Comparison of ENCODE assay signal across 1 cellular context in the genomic region with DNA sequence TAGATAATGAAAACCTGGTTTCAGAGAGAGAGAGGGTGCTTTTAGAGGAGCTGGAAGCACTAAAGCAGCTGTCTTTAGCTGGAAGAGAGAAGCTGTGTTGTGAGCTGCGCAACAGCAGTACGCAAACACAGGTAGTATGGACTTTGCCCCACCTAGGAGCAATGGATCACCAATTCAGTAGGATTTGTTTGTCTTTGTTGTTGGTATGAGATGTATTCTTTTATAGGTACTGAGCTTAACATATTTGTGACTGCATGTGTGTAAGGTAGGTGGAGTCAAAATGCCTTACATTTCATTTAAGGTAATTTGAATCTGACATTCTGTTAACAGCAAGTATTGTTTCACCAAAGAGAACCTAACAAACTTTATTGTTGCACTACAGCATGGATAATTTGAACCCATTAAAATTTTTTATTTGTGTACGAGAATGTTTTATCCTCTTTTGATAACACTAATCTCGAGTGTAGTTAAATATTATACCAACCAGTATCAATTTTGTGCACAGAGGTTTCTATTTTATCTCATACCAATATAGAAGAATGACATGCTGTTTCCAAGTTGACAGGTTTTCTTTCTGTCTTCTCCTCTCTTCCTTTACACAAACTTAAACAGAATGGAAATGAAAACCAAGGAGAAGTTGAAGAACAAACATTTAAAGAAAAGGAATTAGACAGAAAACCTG.
TF ChIP-seq lines count a peak whose summit lies in the region.

No MANE protein-coding gene starts in this region.

TF ChIP-seq in HepG2, 621 proteins besides CTCF, POLR2A, EP300 and RAD21 (continued from another document and continues in another):
- TF ChIP-seq, protein P1, sequence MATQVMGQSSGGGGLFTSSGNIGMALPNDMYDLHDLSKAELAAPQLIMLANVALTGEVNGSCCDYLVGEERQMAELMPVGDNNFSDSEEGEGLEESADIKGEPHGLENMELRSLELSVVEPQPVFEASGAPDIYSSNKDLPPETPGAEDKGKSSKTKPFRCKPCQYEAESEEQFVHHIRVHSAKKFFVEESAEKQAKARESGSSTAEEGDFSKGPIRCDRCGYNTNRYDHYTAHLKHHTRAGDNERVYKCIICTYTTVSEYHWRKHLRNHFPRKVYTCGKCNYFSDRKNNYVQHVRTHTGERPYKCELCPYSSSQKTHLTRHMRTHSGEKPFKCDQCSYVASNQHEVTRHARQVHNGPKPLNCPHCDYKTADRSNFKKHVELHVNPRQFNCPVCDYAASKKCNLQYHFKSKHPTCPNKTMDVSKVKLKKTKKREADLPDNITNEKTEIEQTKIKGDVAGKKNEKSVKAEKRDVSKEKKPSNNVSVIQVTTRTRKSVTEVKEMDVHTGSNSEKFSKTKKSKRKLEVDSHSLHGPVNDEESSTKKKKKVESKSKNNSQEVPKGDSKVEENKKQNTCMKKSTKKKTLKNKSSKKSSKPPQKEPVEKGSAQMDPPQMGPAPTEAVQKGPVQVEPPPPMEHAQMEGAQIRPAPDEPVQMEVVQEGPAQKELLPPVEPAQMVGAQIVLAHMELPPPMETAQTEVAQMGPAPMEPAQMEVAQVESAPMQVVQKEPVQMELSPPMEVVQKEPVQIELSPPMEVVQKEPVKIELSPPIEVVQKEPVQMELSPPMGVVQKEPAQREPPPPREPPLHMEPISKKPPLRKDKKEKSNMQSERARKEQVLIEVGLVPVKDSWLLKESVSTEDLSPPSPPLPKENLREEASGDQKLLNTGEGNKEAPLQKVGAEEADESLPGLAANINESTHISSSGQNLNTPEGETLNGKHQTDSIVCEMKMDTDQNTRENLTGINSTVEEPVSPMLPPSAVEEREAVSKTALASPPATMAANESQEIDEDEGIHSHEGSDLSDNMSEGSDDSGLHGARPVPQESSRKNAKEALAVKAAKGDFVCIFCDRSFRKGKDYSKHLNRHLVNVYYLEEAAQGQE (IDR thresholded peaks at IDR 0.05; ENCODE audit: borderline replicate concordance in 1 of 2, low read depth in 1 of 2, low read length in 2 of 2): no peak
- TF ChIP-seq, protein P2, sequence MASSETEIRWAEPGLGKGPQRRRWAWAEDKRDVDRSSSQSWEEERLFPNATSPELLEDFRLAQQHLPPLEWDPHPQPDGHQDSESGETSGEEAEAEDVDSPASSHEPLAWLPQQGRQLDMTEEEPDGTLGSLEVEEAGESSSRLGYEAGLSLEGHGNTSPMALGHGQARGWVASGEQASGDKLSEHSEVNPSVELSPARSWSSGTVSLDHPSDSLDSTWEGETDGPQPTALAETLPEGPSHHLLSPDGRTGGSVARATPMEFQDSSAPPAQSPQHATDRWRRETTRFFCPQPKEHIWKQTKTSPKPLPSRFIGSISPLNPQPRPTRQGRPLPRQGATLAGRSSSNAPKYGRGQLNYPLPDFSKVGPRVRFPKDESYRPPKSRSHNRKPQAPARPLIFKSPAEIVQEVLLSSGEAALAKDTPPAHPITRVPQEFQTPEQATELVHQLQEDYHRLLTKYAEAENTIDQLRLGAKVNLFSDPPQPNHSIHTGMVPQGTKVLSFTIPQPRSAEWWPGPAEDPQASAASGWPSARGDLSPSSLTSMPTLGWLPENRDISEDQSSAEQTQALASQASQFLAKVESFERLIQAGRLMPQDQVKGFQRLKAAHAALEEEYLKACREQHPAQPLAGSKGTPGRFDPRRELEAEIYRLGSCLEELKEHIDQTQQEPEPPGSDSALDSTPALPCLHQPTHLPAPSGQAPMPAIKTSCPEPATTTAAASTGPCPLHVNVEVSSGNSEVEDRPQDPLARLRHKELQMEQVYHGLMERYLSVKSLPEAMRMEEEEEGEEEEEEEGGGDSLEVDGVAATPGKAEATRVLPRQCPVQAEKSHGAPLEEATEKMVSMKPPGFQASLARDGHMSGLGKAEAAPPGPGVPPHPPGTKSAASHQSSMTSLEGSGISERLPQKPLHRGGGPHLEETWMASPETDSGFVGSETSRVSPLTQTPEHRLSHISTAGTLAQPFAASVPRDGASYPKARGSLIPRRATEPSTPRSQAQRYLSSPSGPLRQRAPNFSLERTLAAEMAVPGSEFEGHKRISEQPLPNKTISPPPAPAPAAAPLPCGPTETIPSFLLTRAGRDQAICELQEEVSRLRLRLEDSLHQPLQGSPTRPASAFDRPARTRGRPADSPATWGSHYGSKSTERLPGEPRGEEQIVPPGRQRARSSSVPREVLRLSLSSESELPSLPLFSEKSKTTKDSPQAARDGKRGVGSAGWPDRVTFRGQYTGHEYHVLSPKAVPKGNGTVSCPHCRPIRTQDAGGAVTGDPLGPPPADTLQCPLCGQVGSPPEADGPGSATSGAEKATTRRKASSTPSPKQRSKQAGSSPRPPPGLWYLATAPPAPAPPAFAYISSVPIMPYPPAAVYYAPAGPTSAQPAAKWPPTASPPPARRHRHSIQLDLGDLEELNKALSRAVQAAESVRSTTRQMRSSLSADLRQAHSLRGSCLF (CRISPR knock-in tag; IDR thresholded peaks at IDR 0.05; ENCODE audit: borderline replicate concordance): no peak
- TF ChIP-seq MZF1 (CRISPR knock-in tag; IDR thresholded peaks at IDR 0.05; ENCODE audit: borderline replicate concordance): no peak
- TF ChIP-seq IRF2 (CRISPR knock-in tag; IDR thresholded peaks at IDR 0.05): peak; percentile 76; the same call in 1 of the 2 replicates
- peak; percentile 46; the same call in 1 of the 2 replicates for TF ChIP-seq MIXL1 (CRISPR knock-in tag; IDR thresholded peaks at IDR 0.05)
- 0 out of 2 replicates have a peak, but pooled peaks have one; percentile 16 for TF ChIP-seq TGIF2 (CRISPR knock-in tag; IDR thresholded peaks at IDR 0.05)
- no peak for TF ChIP-seq ZFAT (CRISPR knock-in tag; conservative IDR thresholded peaks at IDR 0.05)
- no peak for TF ChIP-seq ZNF547 (CRISPR knock-in tag; IDR thresholded peaks at IDR 0.05)
- TF ChIP-seq, protein P3, sequence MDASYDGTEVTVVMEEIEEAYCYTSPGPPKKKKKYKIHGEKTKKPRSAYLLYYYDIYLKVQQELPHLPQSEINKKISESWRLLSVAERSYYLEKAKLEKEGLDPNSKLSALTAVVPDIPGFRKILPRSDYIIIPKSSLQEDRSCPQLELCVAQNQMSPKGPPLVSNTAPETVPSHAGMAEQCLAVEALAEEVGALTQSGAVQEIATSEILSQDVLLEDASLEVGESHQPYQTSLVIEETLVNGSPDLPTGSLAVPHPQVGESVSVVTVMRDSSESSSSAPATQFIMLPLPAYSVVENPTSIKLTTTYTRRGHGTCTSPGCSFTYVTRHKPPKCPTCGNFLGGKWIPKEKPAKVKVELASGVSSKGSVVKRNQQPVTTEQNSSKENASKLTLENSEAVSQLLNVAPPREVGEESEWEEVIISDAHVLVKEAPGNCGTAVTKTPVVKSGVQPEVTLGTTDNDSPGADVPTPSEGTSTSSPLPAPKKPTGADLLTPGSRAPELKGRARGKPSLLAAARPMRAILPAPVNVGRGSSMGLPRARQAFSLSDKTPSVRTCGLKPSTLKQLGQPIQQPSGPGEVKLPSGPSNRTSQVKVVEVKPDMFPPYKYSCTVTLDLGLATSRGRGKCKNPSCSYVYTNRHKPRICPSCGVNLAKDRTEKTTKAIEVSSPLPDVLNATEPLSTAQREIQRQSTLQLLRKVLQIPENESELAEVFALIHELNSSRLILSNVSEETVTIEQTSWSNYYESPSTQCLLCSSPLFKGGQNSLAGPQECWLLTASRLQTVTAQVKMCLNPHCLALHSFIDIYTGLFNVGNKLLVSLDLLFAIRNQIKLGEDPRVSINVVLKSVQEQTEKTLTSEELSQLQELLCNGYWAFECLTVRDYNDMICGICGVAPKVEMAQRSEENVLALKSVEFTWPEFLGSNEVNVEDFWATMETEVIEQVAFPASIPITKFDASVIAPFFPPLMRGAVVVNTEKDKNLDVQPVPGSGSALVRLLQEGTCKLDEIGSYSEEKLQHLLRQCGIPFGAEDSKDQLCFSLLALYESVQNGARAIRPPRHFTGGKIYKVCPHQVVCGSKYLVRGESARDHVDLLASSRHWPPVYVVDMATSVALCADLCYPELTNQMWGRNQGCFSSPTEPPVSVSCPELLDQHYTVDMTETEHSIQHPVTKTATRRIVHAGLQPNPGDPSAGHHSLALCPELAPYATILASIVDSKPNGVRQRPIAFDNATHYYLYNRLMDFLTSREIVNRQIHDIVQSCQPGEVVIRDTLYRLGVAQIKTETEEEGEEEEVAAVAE (CRISPR knock-in tag; IDR thresholded peaks at IDR 0.05; ENCODE audit: borderline replicate concordance): no peak
- TF ChIP-seq, protein P4, sequence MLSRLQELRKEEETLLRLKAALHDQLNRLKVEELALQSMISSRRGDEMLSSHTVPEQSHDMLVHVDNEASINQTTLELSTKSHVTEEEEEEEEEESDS (CRISPR knock-in tag; IDR thresholded peaks at IDR 0.05; ENCODE audit: borderline replicate concordance): no peak
- TF ChIP-seq PTBP1 (IDR thresholded peaks at IDR 0.05; ENCODE audit: low read depth, low read length, poor library complexity, severe bottlenecking): no peak
- peak; percentile 66 for TF ChIP-seq FOSL2 (CRISPR knock-in tag; IDR thresholded peaks at IDR 0.05)
- TF ChIP-seq CEBPG (CRISPR knock-in tag; IDR thresholded peaks at IDR 0.05): peak; percentile 89
- no peak for TF ChIP-seq CHD4 (IDR thresholded peaks at IDR 0.05; ENCODE audit: borderline replicate concordance, low read length)
- TF ChIP-seq, protein P5, sequence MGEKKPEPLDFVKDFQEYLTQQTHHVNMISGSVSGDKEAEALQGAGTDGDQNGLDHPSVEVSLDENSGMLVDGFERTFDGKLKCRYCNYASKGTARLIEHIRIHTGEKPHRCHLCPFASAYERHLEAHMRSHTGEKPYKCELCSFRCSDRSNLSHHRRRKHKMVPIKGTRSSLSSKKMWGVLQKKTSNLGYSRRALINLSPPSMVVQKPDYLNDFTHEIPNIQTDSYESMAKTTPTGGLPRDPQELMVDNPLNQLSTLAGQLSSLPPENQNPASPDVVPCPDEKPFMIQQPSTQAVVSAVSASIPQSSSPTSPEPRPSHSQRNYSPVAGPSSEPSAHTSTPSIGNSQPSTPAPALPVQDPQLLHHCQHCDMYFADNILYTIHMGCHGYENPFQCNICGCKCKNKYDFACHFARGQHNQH (CRISPR knock-in tag; IDR thresholded peaks at IDR 0.05): peak; percentile 62; the same call in 1 of the 2 replicates
- TF ChIP-seq, protein P6, sequence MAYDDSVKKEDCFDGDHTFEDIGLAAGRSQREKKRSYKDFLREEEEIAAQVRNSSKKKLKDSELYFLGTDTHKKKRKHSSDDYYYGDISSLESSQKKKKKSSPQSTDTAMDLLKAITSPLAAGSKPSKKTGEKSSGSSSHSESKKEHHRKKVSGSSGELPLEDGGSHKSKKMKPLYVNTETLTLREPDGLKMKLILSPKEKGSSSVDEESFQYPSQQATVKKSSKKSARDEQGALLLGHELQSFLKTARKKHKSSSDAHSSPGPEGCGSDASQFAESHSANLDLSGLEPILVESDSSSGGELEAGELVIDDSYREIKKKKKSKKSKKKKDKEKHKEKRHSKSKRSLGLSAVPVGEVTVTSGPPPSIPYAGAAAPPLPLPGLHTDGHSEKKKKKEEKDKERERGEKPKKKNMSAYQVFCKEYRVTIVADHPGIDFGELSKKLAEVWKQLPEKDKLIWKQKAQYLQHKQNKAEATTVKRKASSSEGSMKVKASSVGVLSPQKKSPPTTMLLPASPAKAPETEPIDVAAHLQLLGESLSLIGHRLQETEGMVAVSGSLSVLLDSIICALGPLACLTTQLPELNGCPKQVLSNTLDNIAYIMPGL (CRISPR knock-in tag; IDR thresholded peaks at IDR 0.05; ENCODE audit: borderline replicate concordance in 1 of 2, low read depth in 1 of 2): 0 out of 4 replicates have a peak, but pooled peaks have one; percentile 21 to 39
- TF ChIP-seq ZNF619 (CRISPR knock-in tag; IDR thresholded peaks at IDR 0.05): no peak
- TF ChIP-seq ZIK1 (CRISPR knock-in tag; IDR thresholded peaks at IDR 0.05; ENCODE audit: borderline replicate concordance, low read depth): no peak
- TF ChIP-seq, protein P7, sequence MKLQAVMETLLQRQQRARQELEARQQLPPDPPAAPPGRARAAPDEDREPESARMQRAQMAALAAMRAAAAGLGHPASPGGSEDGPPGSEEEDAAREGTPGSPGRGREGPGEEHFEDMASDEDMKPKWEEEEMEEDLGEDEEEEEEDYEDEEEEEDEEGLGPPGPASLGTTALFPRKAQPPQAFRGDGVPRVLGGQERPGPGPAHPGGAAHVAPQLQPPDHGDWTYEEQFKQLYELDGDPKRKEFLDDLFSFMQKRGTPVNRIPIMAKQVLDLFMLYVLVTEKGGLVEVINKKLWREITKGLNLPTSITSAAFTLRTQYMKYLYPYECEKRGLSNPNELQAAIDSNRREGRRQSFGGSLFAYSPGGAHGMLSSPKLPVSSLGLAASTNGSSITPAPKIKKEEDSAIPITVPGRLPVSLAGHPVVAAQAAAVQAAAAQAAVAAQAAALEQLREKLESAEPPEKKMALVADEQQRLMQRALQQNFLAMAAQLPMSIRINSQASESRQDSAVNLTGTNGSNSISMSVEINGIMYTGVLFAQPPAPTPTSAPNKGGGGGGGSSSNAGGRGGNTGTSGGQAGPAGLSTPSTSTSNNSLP (IDR thresholded peaks at IDR 0.05; ENCODE audit: low read depth, low read length): peak; percentile 97
- TF ChIP-seq, protein P8, sequence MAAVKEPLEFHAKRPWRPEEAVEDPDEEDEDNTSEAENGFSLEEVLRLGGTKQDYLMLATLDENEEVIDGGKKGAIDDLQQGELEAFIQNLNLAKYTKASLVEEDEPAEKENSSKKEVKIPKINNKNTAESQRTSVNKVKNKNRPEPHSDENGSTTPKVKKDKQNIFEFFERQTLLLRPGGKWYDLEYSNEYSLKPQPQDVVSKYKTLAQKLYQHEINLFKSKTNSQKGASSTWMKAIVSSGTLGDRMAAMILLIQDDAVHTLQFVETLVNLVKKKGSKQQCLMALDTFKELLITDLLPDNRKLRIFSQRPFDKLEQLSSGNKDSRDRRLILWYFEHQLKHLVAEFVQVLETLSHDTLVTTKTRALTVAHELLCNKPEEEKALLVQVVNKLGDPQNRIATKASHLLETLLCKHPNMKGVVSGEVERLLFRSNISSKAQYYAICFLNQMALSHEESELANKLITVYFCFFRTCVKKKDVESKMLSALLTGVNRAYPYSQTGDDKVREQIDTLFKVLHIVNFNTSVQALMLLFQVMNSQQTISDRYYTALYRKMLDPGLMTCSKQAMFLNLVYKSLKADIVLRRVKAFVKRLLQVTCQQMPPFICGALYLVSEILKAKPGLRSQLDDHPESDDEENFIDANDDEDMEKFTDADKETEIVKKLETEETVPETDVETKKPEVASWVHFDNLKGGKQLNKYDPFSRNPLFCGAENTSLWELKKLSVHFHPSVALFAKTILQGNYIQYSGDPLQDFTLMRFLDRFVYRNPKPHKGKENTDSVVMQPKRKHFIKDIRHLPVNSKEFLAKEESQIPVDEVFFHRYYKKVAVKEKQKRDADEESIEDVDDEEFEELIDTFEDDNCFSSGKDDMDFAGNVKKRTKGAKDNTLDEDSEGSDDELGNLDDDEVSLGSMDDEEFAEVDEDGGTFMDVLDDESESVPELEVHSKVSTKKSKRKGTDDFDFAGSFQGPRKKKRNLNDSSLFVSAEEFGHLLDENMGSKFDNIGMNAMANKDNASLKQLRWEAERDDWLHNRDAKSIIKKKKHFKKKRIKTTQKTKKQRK (IDR thresholded peaks at IDR 0.05; ENCODE audit: low read length): no peak
- TF ChIP-seq NONO (IDR thresholded peaks at IDR 0.05): no peak
- peak; percentile 62 for TF ChIP-seq NONO (CRISPR knock-in tag; conservative IDR thresholded peaks at IDR 0.05)
- TF ChIP-seq ZNF124 (CRISPR knock-in tag; IDR thresholded peaks at IDR 0.05): 0 out of 2 replicates have a peak, but pooled peaks have one; percentile 44
- peak; percentile 88 for TF ChIP-seq DPF2 (CRISPR knock-in tag; IDR thresholded peaks at IDR 0.05; ENCODE audit: borderline replicate concordance, low read depth)
- peak; percentile 70 for TF ChIP-seq THAP11 (CRISPR knock-in tag; IDR thresholded peaks at IDR 0.05)
- no peak for TF ChIP-seq RELA (CRISPR knock-in tag; IDR thresholded peaks at IDR 0.05)
- TF ChIP-seq, protein P9, sequence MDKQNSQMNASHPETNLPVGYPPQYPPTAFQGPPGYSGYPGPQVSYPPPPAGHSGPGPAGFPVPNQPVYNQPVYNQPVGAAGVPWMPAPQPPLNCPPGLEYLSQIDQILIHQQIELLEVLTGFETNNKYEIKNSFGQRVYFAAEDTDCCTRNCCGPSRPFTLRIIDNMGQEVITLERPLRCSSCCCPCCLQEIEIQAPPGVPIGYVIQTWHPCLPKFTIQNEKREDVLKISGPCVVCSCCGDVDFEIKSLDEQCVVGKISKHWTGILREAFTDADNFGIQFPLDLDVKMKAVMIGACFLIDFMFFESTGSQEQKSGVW (CRISPR knock-in tag; IDR thresholded peaks at IDR 0.05; ENCODE audit: borderline replicate concordance): no peak
